ENCODE assay signal across 8 cellular contexts in genomic region chr5:1174122-1174936, GRCh38. TPM values are rescaled to one million over a fixed set of nuclear protein-coding genes. Genes with fewer than 3 reads are reported as not detected.
DNase-seq lines count a peak whose midpoint lies in the region; ATAC-seq, FAIRE-seq and TF ChIP-seq lines count a peak whose summit lies in the region.

No MANE protein-coding gene starts in this region.

- no peak overlapping the region for H2AFZ ChIP-seq in SU-DHL-6 (ENCODE audit: low read depth, low read length, severe bottlenecking)

- no peak for FAIRE-seq in kidney (lab: Jason Lieb, UNC)

- peak; percentile 72 for TF ChIP-seq CTCF in SU-DHL-6 (IDR thresholded peaks at IDR 0.05; ENCODE audit: insufficient read depth, low read length, poor library complexity, severe bottlenecking)
- peak; percentile 36 to 74 (median 73) for TF ChIP-seq CTCF in breast epithelium (IDR thresholded peaks at IDR 0.05)
- peak; percentile 61 for TF ChIP-seq CTCF in kidney (IDR thresholded peaks at IDR 0.05; ENCODE audit: borderline replicate concordance, extremely low read depth, insufficient read depth)

- no peaks in the 10 kb centered on the region for H3K4me1 ChIP-seq in breast epithelium
- H3K4me1 ChIP-seq in kidney (ENCODE audit: control insufficient read depth in 1 of 2, insufficient read depth in 1 of 2, low read depth in 1 of 2, low read length in 2 of 2), result no peaks in the 10 kb centered on the region

- no peaks in the 10 kb centered on the region for H3K9me2 ChIP-seq in SU-DHL-6 (replicated peaks; ENCODE audit: insufficient read depth, low read length)

- peak; percentile 27 for DNase-seq in DMS153 treated with DMSO at 0.1 percent for 48 hours (lab: John Stamatoyannopoulos, UW; ENCODE audit: unreplicated experiment)
- DNase-seq in LHCN-M2 (ENCODE audit: low read depth), result peak; percentile 72
- DNase-seq in breast epithelium (ENCODE audit: low spot score in 2 of 2), result peak in 1 of 2 donors; percentile 80
- DNase-seq in kidney, result peak; percentile 78
- peak; percentile 52 for DNase-seq in stimulated activated CD4-positive, alpha-beta T cell treated with anti-CD3 and anti-CD28 coated beads, Interleukin-4, amount 100 ng/mL, for 24 hours

- H3K9ac ChIP-seq in SU-DHL-6 (ENCODE audit: low read length) (no peak overlapping the region), kidney (ENCODE audit: low read length in 2 of 2) (no peak overlapping the region)

- H3K79me2 ChIP-seq in SU-DHL-6 (ENCODE audit: insufficient read depth, low read length), result no peaks in the 10 kb centered on the region

- H3K4me3 ChIP-seq in SU-DHL-6 (ENCODE audit: insufficient read depth, low read length, poor library complexity, severe bottlenecking) (no peak overlapping the region), breast epithelium (no peak overlapping the region), kidney (ENCODE audit: low read length in 2 of 2) (no peak overlapping the region)

- H3K9me3 ChIP-seq in SU-DHL-6 (ENCODE audit: insufficient read depth, low read length), result no peaks in the 10 kb centered on the region
- no peaks in the 10 kb centered on the region for H3K9me3 ChIP-seq in breast epithelium
- H3K9me3 ChIP-seq in kidney (ENCODE audit: control insufficient read depth in 1 of 2, low read length in 2 of 2), result no peaks in the 10 kb centered on the region

- ATAC-seq in GM21576 (IDR thresholded peaks at IDR 0.05; ENCODE audit: unreplicated experiment) (no peak), GM18867 (IDR thresholded peaks at IDR 0.05; ENCODE audit: unreplicated experiment) (no peak)

- H3K27ac ChIP-seq in SU-DHL-6 (ENCODE audit: low read depth, low read length) (no peak overlapping the region), breast epithelium (no peak overlapping the region), kidney (ENCODE audit: low read depth in 2 of 2, low read length in 2 of 2) (no peak overlapping the region)

- no peaks in the 10 kb centered on the region for H4K20me1 ChIP-seq in SU-DHL-6 (ENCODE audit: low read depth, low read length)

- H3K27me3 ChIP-seq in SU-DHL-6 (ENCODE audit: low read length), result no peaks in the 10 kb centered on the region
- no peaks in the 10 kb centered on the region for H3K27me3 ChIP-seq in breast epithelium

- TF ChIP-seq POLR2A in breast epithelium (IDR thresholded peaks at IDR 0.05), result no peak

- H3K36me3 ChIP-seq in SU-DHL-6 (ENCODE audit: low read length) (no peaks in the 10 kb centered on the region), breast epithelium (no peaks in the 10 kb centered on the region), kidney (ENCODE audit: control insufficient read depth in 1 of 2, insufficient read depth in 2 of 2, low read length in 2 of 2) (no peaks in the 10 kb centered on the region)

- intact Hi-C loops in breast epithelium (cut with DNase I; ENCODE audit: low total_unique reads) (no loop called here), kidney (cut with DNase I) (no loop called here)

- H3F3A ChIP-seq in SU-DHL-6 (ENCODE audit: insufficient read depth), result no peaks in the 10 kb centered on the region

- no peak overlapping the region for H3K4me2 ChIP-seq in SU-DHL-6 (ENCODE audit: low read depth, low read length, poor library complexity, severe bottlenecking)

RNA-seq across cellular contexts. Expression of gene SLC6A19, which starts 27.1 kb away (rescaled TPM):
- total RNA-seq in LHCN-M2 (2014; rRNA removed), result not detected in 2 replicates
- polyA plus RNA-seq in LHCN-M2 (2012), result not detected
- not detected for total RNA-seq in breast epithelium
- 2.2 TPM for total RNA-seq in kidney
- 69.3 TPM for polyA plus RNA-seq in kidney (ENCODE audit: insufficient read depth, low read depth, low replicate concordance)

RNA-seq across cellular contexts. Expression of gene SLC6A18, which starts 50.9 kb away (rescaled TPM):
- total RNA-seq in LHCN-M2 (2014; rRNA removed) (not detected in 2 replicates), breast epithelium (not detected), kidney (not detected)
- not detected for polyA plus RNA-seq in LHCN-M2 (2012)
- 1.5 TPM for polyA plus RNA-seq in kidney (ENCODE audit: insufficient read depth, low read depth, low replicate concordance)
